Comparison of ENCODE assay signal across 9 cellular contexts in the genomic region with DNA sequence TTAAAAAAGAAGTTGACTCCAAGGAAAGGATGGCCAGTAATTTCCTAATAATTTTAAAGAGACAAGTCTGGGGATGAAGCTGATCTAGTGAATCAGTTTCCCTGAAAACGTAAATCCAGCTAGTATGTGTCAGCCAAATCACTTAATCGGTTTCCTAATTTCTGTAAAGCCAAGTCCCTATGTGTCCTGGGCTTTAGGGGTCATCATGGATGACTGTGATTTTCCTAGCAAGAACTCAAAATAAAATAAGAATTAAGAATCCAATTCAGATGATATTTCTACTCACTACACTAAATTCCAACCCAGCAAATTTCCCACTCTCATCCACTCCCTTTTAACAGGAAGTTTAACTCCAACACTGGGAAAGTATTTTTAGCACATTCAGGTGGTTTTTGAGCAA. TPM values are rescaled to one million over a fixed set of nuclear protein-coding genes. Genes with fewer than 3 reads are reported as not detected.
DNase-seq lines count a peak whose midpoint lies in the region; ATAC-seq and TF ChIP-seq lines count a peak whose summit lies in the region.
"Had no signal": no experiment of that assay in that cellular context is flagged by ENCODE, and none has a peak within 500 bp of the region (broad histone marks: within the 10 kb centered on the region; RNA-seq: fewer than 3 reads in every experiment).

No MANE protein-coding gene starts in this region.

- DNase-seq in activated naive CD4-positive, alpha-beta T cell treated with anti-CD3 and anti-CD28 coated beads for 36 hours: no peak
- DNase-seq in activated naive CD4-positive, alpha-beta T cell treated with Interleukin-2 at 50 U/mL for 16 hours: no peak
- DNase-seq in caudate nucleus (lab: John Stamatoyannopoulos, UW) (peak in 1 of 61 donors; percentile 11), type B pancreatic cell (ENCODE audit: extremely low spot score, unreplicated experiment) (no peak)
- DNase-seq: cerebellar nuclear complex had no signal

- H3K9me3 ChIP-seq in mesodermal cell (ENCODE audit: control insufficient read depth, low read length): no peaks in the 10 kb centered on the region

- H3K36me3 Mint-ChIP-seq in activated naive CD4-positive, alpha-beta T cell treated with anti-CD3 and anti-CD28 coated beads for 36 hours (ENCODE audit: low read depth): peaks cover 18% of the 10 kb centered on the region
- no peaks in the 10 kb centered on the region for H3K36me3 Mint-ChIP-seq in type B pancreatic cell

- H3K9me3 Mint-ChIP-seq in activated naive CD4-positive, alpha-beta T cell treated with anti-CD3 and anti-CD28 coated beads for 36 hours: no peaks in the 10 kb centered on the region
- H3K9me3 Mint-ChIP-seq in type B pancreatic cell: no peaks in the 10 kb centered on the region

- ATAC-seq in HG02884 (IDR thresholded peaks at IDR 0.05; ENCODE audit: unreplicated experiment) (no peak), GM21528 (IDR thresholded peaks at IDR 0.05; ENCODE audit: low FRiP score, unreplicated experiment) (no peak), GM18907 (IDR thresholded peaks at IDR 0.05; ENCODE audit: unreplicated experiment) (no peak)

- H3K27ac Mint-ChIP-seq in activated naive CD4-positive, alpha-beta T cell treated with anti-CD3 and anti-CD28 coated beads for 36 hours: peak overlapping the region; percentile 100
- peak overlapping the region; percentile 54 for H3K27ac Mint-ChIP-seq in type B pancreatic cell

- peaks cover 55% of the 10 kb centered on the region for H3K4me1 Mint-ChIP-seq in activated naive CD4-positive, alpha-beta T cell treated with anti-CD3 and anti-CD28 coated beads for 36 hours (ENCODE audit: low read depth)
- peaks cover 22% of the 10 kb centered on the region for H3K4me1 Mint-ChIP-seq in type B pancreatic cell (ENCODE audit: unreplicated experiment)

- H3K4me3 ChIP-seq in mesodermal cell (ENCODE audit: extremely low read depth, insufficient read depth, low read length, poor library complexity, severe bottlenecking): no peak overlapping the region

- intact Hi-C loops in activated naive CD4-positive, alpha-beta T cell treated with anti-CD3 and anti-CD28 coated beads for 36 hours (cut with micrococcal nuclease): loop anchor here (1.0 to 10.0 kb wide), 4 partner anchors 25 to 878 kb away; a partner anchor contains a TSS

- peaks cover 15% of the 10 kb centered on the region for H3K4me1 ChIP-seq in mesodermal cell (ENCODE audit: control insufficient read depth, insufficient read depth, low read length, poor library complexity, severe bottlenecking)

- CTCF ChIA-PET in activated naive CD4-positive, alpha-beta T cell treated with anti-CD3 and anti-CD28 coated beads for 36 hours (lab: Charles Lee): no interaction called here

- 93 to 100% methylated on average over 1 to 2 of the region's 2 CpGs for WGBS in mesodermal cell (ENCODE audit: insufficient coverage in 2 of 2), 2 experiments

- H3K27ac ChIP-seq in caudate nucleus (ENCODE audit: low read depth, low read length): peak overlapping the region; percentile 71
- peak overlapping the region; percentile 76 for H3K27ac ChIP-seq in mesodermal cell (ENCODE audit: low read depth, low read length, severe bottlenecking)

- TF ChIP-seq CTCF in type B pancreatic cell (conservative IDR thresholded peaks at IDR 0.05): no peak

- peaks cover 4% of the 10 kb centered on the region for H3K36me3 ChIP-seq in mesodermal cell (ENCODE audit: control insufficient read depth, insufficient read depth, low read length)

- peak overlapping the region; percentile 90 for H3K4me3 Mint-ChIP-seq in activated naive CD4-positive, alpha-beta T cell treated with anti-CD3 and anti-CD28 coated beads for 36 hours
- no peak overlapping the region for H3K4me3 Mint-ChIP-seq in type B pancreatic cell

- H3K27me3 Mint-ChIP-seq in activated naive CD4-positive, alpha-beta T cell treated with anti-CD3 and anti-CD28 coated beads for 36 hours (ENCODE audit: low read depth): no peaks in the 10 kb centered on the region
- H3K27me3 Mint-ChIP-seq in type B pancreatic cell: no peaks in the 10 kb centered on the region

RNA-seq across cellular contexts. Expression of a gene that starts 35.8 kb away (rescaled TPM):
- 10 to 100 TPM; 61.7 to 62.3 TPM for total RNA-seq in activated naive CD4-positive, alpha-beta T cell treated with anti-CD3 and anti-CD28 coated beads for 36 hours
- 40.5 TPM for polyA plus RNA-seq in mesodermal cell (2013, experiment 1 of 2)
- 41.6 TPM for polyA plus RNA-seq in mesodermal cell (2013, experiment 2 of 2)
- total RNA-seq in type B pancreatic cell (ENCODE audit: low replicate concordance): 47.4 and 97.2 TPM in 2 replicates
